ENCODE assay signal across 8 cellular contexts in the genomic region with DNA sequence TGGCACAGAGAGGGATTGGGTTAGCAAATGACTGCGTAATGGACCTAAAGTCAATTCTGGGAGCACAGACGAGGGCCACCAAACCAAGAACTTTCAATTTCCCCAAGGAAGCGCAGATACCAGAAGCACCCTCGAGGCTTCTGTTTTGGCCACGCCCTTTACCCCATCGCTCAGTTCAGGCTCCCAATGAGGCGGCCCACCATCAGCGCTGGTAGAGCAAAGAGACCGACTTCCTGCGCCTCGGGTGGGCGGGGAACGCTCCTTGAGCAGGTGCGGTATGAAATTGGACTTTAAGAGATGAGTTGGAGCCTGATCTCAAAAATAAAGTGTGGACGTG. TPM values are rescaled to one million over a fixed set of nuclear protein-coding genes. Genes with fewer than 3 reads are reported as not detected.
DNase-seq lines count a peak whose midpoint lies in the region; ATAC-seq, FAIRE-seq and TF ChIP-seq lines count a peak whose summit lies in the region.

No MANE protein-coding gene starts in this region.

- H3K27me3 Mint-ChIP-seq in naive thymus-derived CD4-positive, alpha-beta T cell, result peaks cover 62 to 73% (median 68%) of the 10 kb centered on the region in 5 donors

- intact Hi-C loops in breast epithelium (cut with DNase I; ENCODE audit: low total_unique reads), result no loop called here
- intact Hi-C loops in naive thymus-derived CD4-positive, alpha-beta T cell (cut with micrococcal nuclease), result no loop called here

- peaks cover 0 to 4% (median 0%) of the 10 kb centered on the region in 5 donors for H3K36me3 Mint-ChIP-seq in naive thymus-derived CD4-positive, alpha-beta T cell

- H3K4me3 ChIP-seq in ACC112 (ENCODE audit: low read depth, low read length), result peak overlapping the region; percentile 58
- H3K4me3 ChIP-seq in HEK293 (ENCODE audit: low read depth, low read length), result peak overlapping the region; percentile 57
- peak overlapping the region; percentile 40 to 67 (median 44) for H3K4me3 ChIP-seq in breast epithelium
- H3K4me3 ChIP-seq in naive thymus-derived CD4-positive, alpha-beta T cell (ENCODE audit: low read length), result no peak overlapping the region

- no peak for TF ChIP-seq POLR2A in breast epithelium (IDR thresholded peaks at IDR 0.05)

- no peak overlapping the region for H2AFZ ChIP-seq in ACC112 (ENCODE audit: low read length, unreplicated experiment)

- no peak for ATAC-seq in naive thymus-derived CD4-positive, alpha-beta T cell

- peak overlapping the region; percentile 38 to 82 (median 68) for H3K4me3 Mint-ChIP-seq in naive thymus-derived CD4-positive, alpha-beta T cell

- H3K4me1 Mint-ChIP-seq in naive thymus-derived CD4-positive, alpha-beta T cell, result peaks cover 6 to 16% (median 15%) of the 10 kb centered on the region in 7 donors

- H3K27ac ChIP-seq in ACC112 (ENCODE audit: low read depth, low read length) (no peak overlapping the region), HEK293 (ENCODE audit: extremely low read depth, low read depth, low read length) (no peak overlapping the region), breast epithelium (no peak overlapping the region)
- H3K27ac ChIP-seq in naive thymus-derived CD4-positive, alpha-beta T cell (ENCODE audit: low read depth, low read length), result no peak overlapping the region

- H3K36me3 ChIP-seq in ACC112 (ENCODE audit: insufficient read depth, low read length) (no peaks in the 10 kb centered on the region), HEK293 (ENCODE audit: control insufficient read depth in 2 of 2, insufficient read depth in 1 of 2, low read length in 2 of 2) (no peaks in the 10 kb centered on the region), breast epithelium (no peaks in the 10 kb centered on the region)
- H3K36me3 ChIP-seq in naive thymus-derived CD4-positive, alpha-beta T cell (ENCODE audit: control insufficient read depth in 2 of 3, insufficient read depth in 3 of 3, low read length in 3 of 3), result no peaks in the 10 kb centered on the region

- FAIRE-seq in D721Med (lab: Jason Lieb, UNC), result no peak

- H3K27ac Mint-ChIP-seq in naive thymus-derived CD4-positive, alpha-beta T cell, result no peak overlapping the region

- H3K9me3 ChIP-seq in HEK293 (ENCODE audit: control insufficient read depth, insufficient read depth, low read depth, low read length) (no peaks in the 10 kb centered on the region), breast epithelium (no peaks in the 10 kb centered on the region)
- no peaks in the 10 kb centered on the region for H3K9me3 ChIP-seq in naive thymus-derived CD4-positive, alpha-beta T cell (ENCODE audit: control insufficient read depth in 2 of 3, low read length in 3 of 3)

- peaks cover 0 to 1% (median 0%) of the 10 kb centered on the region in 11 donors for H3K9me3 Mint-ChIP-seq in naive thymus-derived CD4-positive, alpha-beta T cell

- no peaks in the 10 kb centered on the region for H3K79me2 ChIP-seq in ACC112 (ENCODE audit: control insufficient read depth, insufficient read depth, low read length, unreplicated experiment)

- POLR2A ChIA-PET in HEK293 (lab: Yijun Ruan, JAX), result interaction anchor here (0.6 to 1.0 kb wide), 2 partner anchors 27 to 108 kb away, joined by 3 to 4 read pairs; no protein-coding TSS in a partner anchor
- POLR2A ChIA-PET in naive thymus-derived CD4-positive, alpha-beta T cell (lab: Charles Lee), result no interaction called here

- DNase-seq in breast epithelium (ENCODE audit: low spot score in 2 of 2) (no peak), SKM-1 treated with dmso at 0.1 percent for 144 hours (lab: John Stamatoyannopoulos, UW; ENCODE audit: unreplicated experiment) (no peak), T-helper 9 cell (no peak), D721Med (ENCODE audit: insufficient read length, low spot score) (no peak), NCI-H1048 (lab: John Stamatoyannopoulos, UW) (no peak)
- no peak for DNase-seq in naive thymus-derived CD4-positive, alpha-beta T cell

- H3K4me1 ChIP-seq in ACC112 (ENCODE audit: control insufficient read depth, insufficient read depth, low read length, unreplicated experiment), result no peaks in the 10 kb centered on the region
- no peaks in the 10 kb centered on the region for H3K4me1 ChIP-seq in HEK293 (ENCODE audit: control insufficient read depth, insufficient read depth, low read length)
- peaks cover 0 to 8% of the 10 kb centered on the region in 2 donors for H3K4me1 ChIP-seq in breast epithelium
- H3K4me1 ChIP-seq in naive thymus-derived CD4-positive, alpha-beta T cell (ENCODE audit: control insufficient read depth in 2 of 2, insufficient read depth in 2 of 2, low read length in 2 of 2), result no peaks in the 10 kb centered on the region

- H3K27me3 ChIP-seq in ACC112 (ENCODE audit: insufficient read depth, low read length) (peaks cover 94% of the 10 kb centered on the region), breast epithelium (peaks cover 0 to 47% of the 10 kb centered on the region in 2 donors)
- H3K27me3 ChIP-seq in naive thymus-derived CD4-positive, alpha-beta T cell (ENCODE audit: control insufficient read depth in 2 of 2, insufficient read depth in 2 of 2, low read length in 2 of 2), result peaks cover 0 to 3% of the 10 kb centered on the region in 2 donors

- CTCF ChIA-PET in HEK293 (lab: Yijun Ruan, JAX), result interaction anchor here (0.5 to 3.7 kb wide), 6 partner anchors 8 to 142 kb away, joined by 3 to 19 read pairs (median 5); no protein-coding TSS in a partner anchor
- CTCF ChIA-PET in naive thymus-derived CD4-positive, alpha-beta T cell (lab: Charles Lee), result no interaction called here

- no peak for TF ChIP-seq CTCF in HEK293 (tag by site-specific recombination; IDR thresholded peaks at IDR 0.05)
- TF ChIP-seq CTCF in breast epithelium (IDR thresholded peaks at IDR 0.05), result no peak
- no peak for TF ChIP-seq CTCF in D721Med (IDR thresholded peaks at IDR 0.05; ENCODE audit: insufficient read depth, missing control alignments)

TF ChIP-seq in HEK293, 187 proteins besides CTCF, POLR2A, EP300 and RAD21:
- TF ChIP-seq TCF7L2 (IDR thresholded peaks at IDR 0.05; ENCODE audit: borderline replicate concordance, low read depth, low read length) (no peak), ZEB2 (tag by site-specific recombination; IDR thresholded peaks at IDR 0.05) (no peak), ZNF510 (tag by site-specific recombination; IDR thresholded peaks at IDR 0.05; ENCODE audit: insufficient replicate concordance) (no peak), ZNF404 (tag by site-specific recombination; IDR thresholded peaks at IDR 0.05) (no peak), ZNF335 (tag by site-specific recombination; conservative IDR thresholded peaks at IDR 0.05) (0 out of 2 replicates have a peak, but pooled peaks have one; percentile 78), ZNF114 (tag by site-specific recombination; IDR thresholded peaks at IDR 0.05) (no peak), ZNF10 (tag by site-specific recombination; IDR thresholded peaks at IDR 0.05) (peak; percentile 90), OSR2 (tag by site-specific recombination; IDR thresholded peaks at IDR 0.05) (peak; percentile 23; the same call in 1 of the 2 replicates), RBAK (tag by site-specific recombination; IDR thresholded peaks at IDR 0.05) (no peak)

RNA-seq across cellular contexts. Expression of a gene that starts 0.6 kb away (rescaled TPM):
- 1 to 10 TPM in 1 of 3 donors, not detected in 2; 1.3 TPM for total RNA-seq in breast epithelium
- not detected for total RNA-seq in naive thymus-derived CD4-positive, alpha-beta T cell
- polyA plus RNA-seq in naive thymus-derived CD4-positive, alpha-beta T cell, result not detected
